ENCODE assay signal across 8 cellular contexts in genomic region chr11:67508486-67509121, GRCh38. TPM values are rescaled to one million over a fixed set of nuclear protein-coding genes. Genes with fewer than 3 reads are reported as not detected.
A peak's percentile ranks its signal among the peaks of the same experiment; 100 is the strongest.
DNase-seq lines count a peak whose midpoint lies in the region; ATAC-seq and TF ChIP-seq lines count a peak whose summit lies in the region.

No MANE protein-coding gene starts in this region.

- no peak overlapping the region for H2BK20ac ChIP-seq in IMR-90 (ENCODE audit: low read depth, low read length)

- TF ChIP-seq CTCF in IMR-90 (conservative IDR thresholded peaks at IDR 0.05; ENCODE audit: low read depth, low read length) (no peak), OCI-LY7 (conservative IDR thresholded peaks at IDR 0.05; ENCODE audit: low read length) (no peak)

- no peaks in the 10 kb centered on the region for H3K9me3 ChIP-seq in IMR-90 (ENCODE audit: control insufficient read depth, insufficient read depth, low read length)
- no peaks in the 10 kb centered on the region for H3K9me3 ChIP-seq in OCI-LY7 (ENCODE audit: low read length)
- no peaks in the 10 kb centered on the region for H3K9me3 ChIP-seq in mucosa of rectum (ENCODE audit: control insufficient read depth in 2 of 2, low read length in 2 of 2)

- intact Hi-C loops in IMR-90 (cut with micrococcal nuclease), result loop anchor here (1.0 to 2.0 kb wide), 2 partner anchors 75 to 108 kb away; partner anchors contain the start of genes GSTP1 and PPP1CA
- intact Hi-C loops in OCI-LY7 (cut with micrococcal nuclease; ENCODE audit: unreplicated experiment), result loop anchor here (5.0 kb wide), 4 partner anchors 86 to 241 kb away; partner anchors contain the start of genes GRK2 and POLD4

- H3K79me1 ChIP-seq in IMR-90 (ENCODE audit: low read depth in 1 of 2, low read length in 2 of 2), result peaks cover 0 to 24% of the 10 kb centered on the region in 2 experiments; a peak in 1 of 4 replicates

- H4K8ac ChIP-seq in IMR-90 (ENCODE audit: low read depth in 2 of 2, low read length in 2 of 2), result peak overlapping the region; percentile 92 to 93

- 1% methylated on average over 32 of the region's 57 CpGs; no CpG with 5 or more reads in 1 of the 2 experiments for WGBS in IMR-90 (ENCODE audit: extremely low coverage in 2 of 2, insufficient read length in 1 of 2), 2 experiments

- DNase-seq in DMS 273 treated with DMSO at 0.1 percent for 48 hours (lab: John Stamatoyannopoulos, UW) (peak; percentile 83), IMR-90 (peak; percentile 93), OCI-LY7 (ENCODE audit: low spot score) (peak; percentile 99), activated T-cell treated with anti-CD3 and anti-CD28 coated beads for 48 hours (ENCODE audit: low read depth) (peak; percentile 97), erythroblast (lab: John Stamatoyannopoulos, UW) (peak; percentile 96 to 98)
- DNase-seq in stimulated activated CD8-positive, alpha-beta memory T cell treated with anti-CD3 and anti-CD28 coated beads, Interleukin-4, amount 100 ng/mL, for 4 hours (ENCODE audit: low read depth in 2 of 2, low spot score in 1 of 2), result peak; percentile 97 to 99

- no peak overlapping the region; the same call in 1 of the 2 replicates for H3K56ac ChIP-seq in IMR-90 (ENCODE audit: extremely low read depth, insufficient read depth, low read length)

- TF ChIP-seq POLR2A in IMR-90 (IDR thresholded peaks at IDR 0.05; ENCODE audit: low read depth, low read length), result peak; percentile 82; the same call in 1 of the 2 replicates
- peak; percentile 77 for TF ChIP-seq POLR2A in erythroblast (IDR thresholded peaks at IDR 0.05; ENCODE audit: low read length)

- peak overlapping the region; percentile 49; the same call in 1 of the 2 replicates for H2BK120ac ChIP-seq in IMR-90 (ENCODE audit: low read depth, low read length)

- POLR2A ChIA-PET in IMR-90 (lab: Charles Lee; ENCODE audit: unreplicated experiment), result interaction anchor here (0.6 kb wide), 1 partner anchor 122 kb away, joined by 6 read pairs; no protein-coding TSS in a partner anchor
- POLR2A ChIA-PET in OCI-LY7 (lab: Charles Lee), result interaction anchor here (0.6 kb wide), 1 partner anchor 296 kb away, joined by 3 read pairs; no protein-coding TSS in a partner anchor

- H3K4me1 ChIP-seq in IMR-90 (ENCODE audit: control insufficient read depth, insufficient read depth, low read length), result peaks cover 14% of the 10 kb centered on the region
- H3K4me1 ChIP-seq in OCI-LY7 (ENCODE audit: insufficient read depth, low read length, poor library complexity, severe bottlenecking), result peaks cover 35% of the 10 kb centered on the region
- H3K4me1 ChIP-seq in mucosa of rectum (ENCODE audit: control insufficient read depth in 2 of 2, insufficient read depth in 2 of 2, low read length in 2 of 2), result peaks cover 32 to 38% of the 10 kb centered on the region in 2 donors

- H3K9me2 ChIP-seq in OCI-LY7 (ENCODE audit: insufficient read depth, low read length), result no peaks in the 10 kb centered on the region

- no peak overlapping the region for H3K23ac ChIP-seq in IMR-90 (ENCODE audit: low read depth, low read length)

- peak overlapping the region; percentile 78 for H3K4ac ChIP-seq in IMR-90 (ENCODE audit: low read depth, low read length)

- H3K4me2 ChIP-seq in IMR-90 (ENCODE audit: low read depth, low read length) (peak overlapping the region; percentile 92), OCI-LY7 (ENCODE audit: low read length) (peak overlapping the region; percentile 84)

- in situ Hi-C loops in IMR-90 (cut with MboI; ENCODE audit: low sequenced_read_pairs), result no loop called here

- no peak for TF ChIP-seq RAD21 in IMR-90 (IDR thresholded peaks at IDR 0.05; ENCODE audit: low read length)

- dilution Hi-C loops in IMR-90 (cut with HindIII; ENCODE audit: low sequenced_read_pairs, unreplicated experiment), result no loop called here

- H3K9ac ChIP-seq in IMR-90 (ENCODE audit: low read depth, low read length) (peak overlapping the region; percentile 63), mucosa of rectum (ENCODE audit: low read depth in 1 of 2, low read length in 2 of 2) (peak overlapping the region; percentile 89 to 91)

- H3K27ac ChIP-seq in IMR-90 (ENCODE audit: insufficient read depth, low read length) (peak overlapping the region; percentile 69), OCI-LY7 (ENCODE audit: low read depth, low read length, poor library complexity, severe bottlenecking) (peak overlapping the region; percentile 70), mucosa of rectum (ENCODE audit: low read depth in 2 of 2, low read length in 2 of 2) (peak overlapping the region; percentile 99 to 100)

- H2AK5ac ChIP-seq in IMR-90 (ENCODE audit: low read depth, low read length), result peak overlapping the region; percentile 44; the same call in 1 of the 2 replicates

- H2BK5ac ChIP-seq in IMR-90 (ENCODE audit: low read depth, low read length, poor library complexity, severe bottlenecking), result peak overlapping the region; percentile 78

- ATAC-seq in GM21529 (IDR thresholded peaks at IDR 0.05; ENCODE audit: unreplicated experiment), result peak; percentile 39
- peak; percentile 50 for ATAC-seq in IMR-90 (ENCODE audit: low read depth)

- H4K20me1 ChIP-seq in IMR-90 (ENCODE audit: insufficient read depth, low read length) (no peaks in the 10 kb centered on the region), OCI-LY7 (ENCODE audit: insufficient read depth, low read length) (0 out of 2 replicates have a peak, but pooled peaks cover 9% of the 10 kb centered on the region)

- peak overlapping the region; percentile 56 for H3K14ac ChIP-seq in IMR-90 (replicated peaks; ENCODE audit: low read depth, low read length)

- H3K27me3 ChIP-seq in IMR-90 (ENCODE audit: control insufficient read depth, insufficient read depth, low read length), result 0 out of 2 replicates have a peak, but pooled peaks cover 2% of the 10 kb centered on the region
- H3K27me3 ChIP-seq in mucosa of rectum (ENCODE audit: control insufficient read depth in 2 of 2, insufficient read depth in 2 of 2, low read length in 2 of 2), result no peaks in the 10 kb centered on the region

- peaks cover 19% of the 10 kb centered on the region for H3K79me2 ChIP-seq in OCI-LY7 (ENCODE audit: insufficient read depth, low read depth, low read length)

- BruUV-seq in IMR-90 (replicated peaks; lab: Mats Ljungman, UMichigan) (no TSS peak), OCI-LY7 (replicated peaks; lab: Mats Ljungman, UMichigan) (no TSS peak)

- H4K5ac ChIP-seq in IMR-90 (ENCODE audit: low read depth, low read length), result peak overlapping the region; percentile 66

- H3K9me1 ChIP-seq in IMR-90 (ENCODE audit: insufficient read depth, low read length), result no peaks in the 10 kb centered on the region; the same call in 1 of the 2 replicates

- no peak overlapping the region for H3K18ac ChIP-seq in IMR-90 (ENCODE audit: low read depth, low read length)

- H3K36me3 ChIP-seq in IMR-90 (ENCODE audit: control insufficient read depth, insufficient read depth, low read length) (no peaks in the 10 kb centered on the region), OCI-LY7 (ENCODE audit: insufficient read depth, low read length) (peaks cover 9% of the 10 kb centered on the region; the same call in 1 of the 2 replicates), mucosa of rectum (ENCODE audit: control insufficient read depth in 2 of 2, insufficient read depth in 2 of 2, low read length in 2 of 2) (no peaks in the 10 kb centered on the region)

- H2BK15ac ChIP-seq in IMR-90 (ENCODE audit: low read depth, low read length), result no peak overlapping the region

- H3K4me3 ChIP-seq in IMR-90 (ENCODE audit: insufficient read depth, low read depth, low read length) (peak overlapping the region; percentile 88), OCI-LY7 (ENCODE audit: low read depth, low read length, poor library complexity, severe bottlenecking) (peak overlapping the region; percentile 88), mucosa of rectum (ENCODE audit: low read length in 2 of 2) (peak overlapping the region; percentile 85 to 87)

- peak overlapping the region; percentile 75 for H2AK9ac ChIP-seq in IMR-90 (replicated peaks; ENCODE audit: low read depth, low read length, poor library complexity)

- CTCF ChIA-PET in IMR-90 (lab: Yijun Ruan, JAX), result no interaction called here
- CTCF ChIA-PET in OCI-LY7 (lab: Charles Lee; ENCODE audit: unreplicated experiment), result no interaction called here

- H4K91ac ChIP-seq in IMR-90 (ENCODE audit: insufficient read depth, low read depth, low read length), result peak overlapping the region; percentile 57; the same call in 1 of the 2 replicates

- peak overlapping the region; percentile 99 for H2AFZ ChIP-seq in IMR-90 (replicated peaks; ENCODE audit: low read length, poor library complexity)
- H2AFZ ChIP-seq in OCI-LY7 (ENCODE audit: low read length), result peak overlapping the region; percentile 85

RNA-seq across cellular contexts. Expression of gene CDK2AP2, which starts 0.6 kb away (rescaled TPM):
- 8.1 and 9.2 TPM in 2 replicates for total RNA-seq in IMR-90 (2012; rRNA removed)
- 44.7 and 49.8 TPM in 2 replicates for polyA plus RNA-seq in IMR-90 (2012; rRNA removed)
- polyA plus RNA-seq in IMR-90 (2012; cell fraction: cytosol; rRNA removed), result 49.1 and 52.7 TPM in 2 replicates
- polyA plus RNA-seq in IMR-90 (2012; cell fraction: nucleus; rRNA removed; ENCODE audit: low replicate concordance), result 41.3 and 43.1 TPM in 2 replicates
- 57.0 and 71.5 TPM in 2 replicates for total RNA-seq in OCI-LY7 (2014; rRNA removed; shearing (Covaris generic))
- 83.9 and 90.2 TPM in 2 replicates for total RNA-seq in OCI-LY7 (2022)

RNA-seq across cellular contexts. Expression of gene PITPNM1, which starts 3.4 kb away (rescaled TPM):
- total RNA-seq in IMR-90 (2012; rRNA removed) (4.7 and 5.0 TPM in 2 replicates), OCI-LY7 (2022) (45.6 and 51.3 TPM in 2 replicates)
- polyA plus RNA-seq in IMR-90 (2012; rRNA removed), result 15.4 and 18.3 TPM in 2 replicates
- polyA plus RNA-seq in IMR-90 (2012; cell fraction: cytosol; rRNA removed), result 8.3 and 16.2 TPM in 2 replicates
- polyA plus RNA-seq in IMR-90 (2012; cell fraction: nucleus; rRNA removed; ENCODE audit: low replicate concordance), result 41.1 and 134 TPM in 2 replicates
- total RNA-seq in OCI-LY7 (2014; rRNA removed; shearing (Covaris generic)), result 37.2 and 43.5 TPM in 2 replicates

RNA-seq across cellular contexts. Expression of gene CABP2, which starts 14.6 kb away (rescaled TPM):
- total RNA-seq in IMR-90 (2012; rRNA removed) (not detected in 2 replicates), OCI-LY7 (2022) (not detected in 2 replicates)
- polyA plus RNA-seq in IMR-90 (2012; rRNA removed), result not detected in 2 replicates
- not detected in 2 replicates for polyA plus RNA-seq in IMR-90 (2012; cell fraction: cytosol; rRNA removed)
- polyA plus RNA-seq in IMR-90 (2012; cell fraction: nucleus; rRNA removed; ENCODE audit: low replicate concordance), result not detected in 2 replicates
- not detected in 2 replicates for total RNA-seq in OCI-LY7 (2014; rRNA removed; shearing (Covaris generic))

RNA-seq across cellular contexts. Expression of gene AIP, which starts 25.8 kb away (rescaled TPM):
- total RNA-seq in IMR-90 (2012; rRNA removed), result 91.4 and 95.5 TPM in 2 replicates
- polyA plus RNA-seq in IMR-90 (2012; rRNA removed), result 122 and 130 TPM in 2 replicates
- polyA plus RNA-seq in IMR-90 (2012; cell fraction: cytosol; rRNA removed), result 119 and 146 TPM in 2 replicates
- polyA plus RNA-seq in IMR-90 (2012; cell fraction: nucleus; rRNA removed; ENCODE audit: low replicate concordance), result 57.9 and 94.8 TPM in 2 replicates
- 123 and 125 TPM in 2 replicates for total RNA-seq in OCI-LY7 (2014; rRNA removed; shearing (Covaris generic))
- total RNA-seq in OCI-LY7 (2022), result 112 and 116 TPM in 2 replicates

RNA-seq across cellular contexts. Expression of gene TMEM134, which starts 39.6 kb away (rescaled TPM):
- total RNA-seq in IMR-90 (2012; rRNA removed) (12.5 and 18.9 TPM in 2 replicates), OCI-LY7 (2022) (76.9 and 86.9 TPM in 2 replicates)
- 55.0 and 64.4 TPM in 2 replicates for polyA plus RNA-seq in IMR-90 (2012; rRNA removed)
- 167 and 255 TPM in 2 replicates for polyA plus RNA-seq in IMR-90 (2012; cell fraction: cytosol; rRNA removed)
- 119 and 287 TPM in 2 replicates for polyA plus RNA-seq in IMR-90 (2012; cell fraction: nucleus; rRNA removed; ENCODE audit: low replicate concordance)
- 26.8 and 38.8 TPM in 2 replicates for total RNA-seq in OCI-LY7 (2014; rRNA removed; shearing (Covaris generic))

Comparison
In these comparisons a context has a peak if more than half of its experiments do, and no peak if none do; other contexts are left out.
1. Peak in every context shown above with its lines: DNase-seq, ATAC-seq, H3K4me3 ChIP-seq and H3K27ac ChIP-seq.